ENCODE assay signal across 9 cellular contexts in genomic region chr12:131379758-131380157, GRCh38.
"Had no signal": no experiment of that assay in that cellular context is flagged by ENCODE, and none has a peak within 500 bp of the region (broad histone marks: within the 10 kb centered on the region; RNA-seq: fewer than 3 reads in every experiment).

No MANE protein-coding gene starts in this region.

- H3K4me3 ChIP-seq: tibial artery had no signal

- H3K27me3 ChIP-seq: brain microvascular endothelial cell, foreskin keratinocyte had no signal

- H3K36me3 ChIP-seq: brain microvascular endothelial cell, tibial artery had no signal

- DNase-seq: activated CD4-positive, alpha-beta T cell treated with anti-CD3 and anti-CD28 coated beads, Interleukin-2, amount 50 U/mL, for 1 hour; activated T-cell treated with anti-CD3 and anti-CD28 coated beads, Interleukin-2, amount 50 U/mL, for 1 hour; amniotic stem cell; brain microvascular endothelial cell; foreskin keratinocyte; stimulated activated CD4-positive, alpha-beta T cell treated with anti-CD3 and anti-CD28 coated beads, Interleukin-4, amount 100 ng/mL, for 4 hours; T-helper 2 cell had no signal

- H3K27ac ChIP-seq: brain microvascular endothelial cell, foreskin keratinocyte, tibial artery had no signal

- ATAC-seq: foreskin keratinocyte had no signal

- H3K4me1 ChIP-seq: foreskin keratinocyte, tibial artery had no signal

- H3K9me3 ChIP-seq: tibial artery had no signal

- FAIRE-seq: endothelial cell of umbilical vein had no signal
